In the genomic region with DNA sequence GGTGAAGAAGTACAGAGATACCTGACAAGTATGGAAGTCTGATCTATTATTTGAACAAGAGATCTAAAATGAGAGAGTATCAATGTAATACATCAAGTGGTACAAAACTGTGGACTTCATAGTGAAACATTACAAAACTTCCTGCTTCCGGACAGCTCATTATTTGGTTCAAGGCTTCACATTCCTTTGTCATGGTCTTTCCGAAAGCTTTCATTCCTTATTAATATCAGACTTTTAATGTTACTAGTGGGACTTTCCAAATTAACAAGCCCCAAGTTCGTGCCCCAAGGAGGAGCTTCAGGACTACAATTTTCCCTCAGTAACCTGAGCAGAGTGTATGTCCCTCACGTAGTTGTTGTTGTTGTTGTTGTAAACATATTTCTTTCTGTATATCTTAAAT, we compare ENCODE assay signal across 8 cellular contexts. TPM values are rescaled to one million over a fixed set of nuclear protein-coding genes. Genes with fewer than 3 reads are reported as not detected.
DNase-seq lines count a peak whose midpoint lies in the region; ATAC-seq lines count a peak whose summit lies in the region.

No MANE protein-coding gene starts in this region.

- H3K27me3 Mint-ChIP-seq in effector memory CD8-positive, alpha-beta T cell: no peaks in the 10 kb centered on the region
- no peaks in the 10 kb centered on the region for H3K27me3 Mint-ChIP-seq in natural killer cell treated with Interleukin-12 subunit alpha and Interleukin-12 subunit beta and Interleukin-15 and Interleukin-18, amount 100 ng/mL, for 72 hours

- H3K4me1 Mint-ChIP-seq in effector memory CD8-positive, alpha-beta T cell (ENCODE audit: low read depth in 2 of 2): peaks cover 26 to 50% of the 10 kb centered on the region in 2 donors
- H3K4me1 Mint-ChIP-seq in natural killer cell treated with Interleukin-12 subunit alpha and Interleukin-12 subunit beta and Interleukin-15 and Interleukin-18, amount 100 ng/mL, for 72 hours (ENCODE audit: low read depth in 2 of 2): peaks cover 32 to 52% of the 10 kb centered on the region in 2 donors

- H3K9me3 Mint-ChIP-seq in effector memory CD8-positive, alpha-beta T cell: no peaks in the 10 kb centered on the region
- H3K9me3 Mint-ChIP-seq in natural killer cell treated with Interleukin-12 subunit alpha and Interleukin-12 subunit beta and Interleukin-15 and Interleukin-18, amount 100 ng/mL, for 72 hours: no peaks in the 10 kb centered on the region

- peak overlapping the region; percentile 98 to 100 for H3K27ac Mint-ChIP-seq in effector memory CD8-positive, alpha-beta T cell
- peak overlapping the region; percentile 96 to 99 for H3K27ac Mint-ChIP-seq in natural killer cell treated with Interleukin-12 subunit alpha and Interleukin-12 subunit beta and Interleukin-15 and Interleukin-18, amount 100 ng/mL, for 72 hours

- peak overlapping the region; percentile 92 to 97 for H3K4me3 Mint-ChIP-seq in effector memory CD8-positive, alpha-beta T cell
- H3K4me3 Mint-ChIP-seq in natural killer cell treated with Interleukin-12 subunit alpha and Interleukin-12 subunit beta and Interleukin-15 and Interleukin-18, amount 100 ng/mL, for 72 hours: peak overlapping the region; percentile 90

- ATAC-seq in effector memory CD8-positive, alpha-beta T cell (replicated peaks): no peak
- ATAC-seq in natural killer cell treated with Interleukin-12 subunit alpha and Interleukin-12 subunit beta and Interleukin-15 and Interleukin-18, amount 100 ng/mL, for 72 hours: no peak

- H3K36me3 Mint-ChIP-seq in effector memory CD8-positive, alpha-beta T cell (ENCODE audit: insufficient read depth): peaks cover 52% of the 10 kb centered on the region
- H3K36me3 Mint-ChIP-seq in natural killer cell treated with Interleukin-12 subunit alpha and Interleukin-12 subunit beta and Interleukin-15 and Interleukin-18, amount 100 ng/mL, for 72 hours: peaks cover 4% of the 10 kb centered on the region

- peak; percentile 14 for DNase-seq in NCI-H82 (lab: John Stamatoyannopoulos, UW)
- no peak for DNase-seq in NCI-H82 treated with DMSO at 0.1 percent for 48 hours (lab: John Stamatoyannopoulos, UW; ENCODE audit: unreplicated experiment)
- peak; percentile 80 for DNase-seq in RKO (ENCODE audit: low spot score)
- DNase-seq in effector memory CD8-positive, alpha-beta T cell: no peak
- no peak for DNase-seq in natural killer cell treated with Interleukin-12 subunit alpha and Interleukin-12 subunit beta and Interleukin-15 and Interleukin-18, amount 100 ng/mL, for 72 hours (ENCODE audit: low spot score)
- DNase-seq in islet precursor cell: no peak
- DNase-seq in NCI-H748 (lab: John Stamatoyannopoulos, UW; ENCODE audit: unreplicated experiment): no peak
- DNase-seq in DMS53 (lab: John Stamatoyannopoulos, UW): no peak

RNA-seq across cellular contexts. Expression of a gene that starts 1.2 kb away (rescaled TPM):
- total RNA-seq in natural killer cell treated with Interleukin-12 subunit alpha and Interleukin-12 subunit beta and Interleukin-15 and Interleukin-18, amount 100 ng/mL, for 72 hours: 10 to 100 TPM; 15.2 to 31.3 TPM

RNA-seq across cellular contexts. Expression of a gene that starts 36.7 kb away (rescaled TPM):
- total RNA-seq in natural killer cell treated with Interleukin-12 subunit alpha and Interleukin-12 subunit beta and Interleukin-15 and Interleukin-18, amount 100 ng/mL, for 72 hours: not detected

Comparison
In these comparisons a context has a peak if more than half of its experiments do, and no peak if none do; other contexts are left out.
1. DNase-seq: peak in NCI-H82 (single experiment) and RKO (single experiment); none in NCI-H82 treated with DMSO at 0.1 percent for 48 hours (single experiment), effector memory CD8-positive, alpha-beta T cell (0 of 3), natural killer cell treated with Interleukin-12 subunit alpha and Interleukin-12 subunit beta and Interleukin-15 and Interleukin-18, amount 100 ng/mL, for 72 hours (single experiment), islet precursor cell (single experiment), NCI-H748 (single experiment) and DMS53 (single experiment).